In genomic region chr12:92416385-92416812, GRCh38 we compare ENCODE assay signal across 20 cellular contexts.
"Had no signal": no experiment of that assay in that cellular context is flagged by ENCODE, and none has a peak within 500 bp of the region (broad histone marks: within the 10 kb centered on the region; RNA-seq: fewer than 3 reads in every experiment).

No MANE protein-coding gene starts in this region.

- H3K27ac ChIP-seq: gastroesophageal sphincter, prostate gland, suprapubic skin, tibial nerve had no signal

- H3K4me3 ChIP-seq: gastroesophageal sphincter, lung, prostate gland, suprapubic skin, tibial nerve had no signal

- FAIRE-seq: bronchial epithelial cell had no signal

- ATAC-seq: activated T-cell treated with anti-CD3 and anti-CD28 coated beads, Interleukin-2, amount 50 U/mL, for 4 hours; gastroesophageal sphincter; naive thymus-derived CD4-positive, alpha-beta T cell; stimulated activated naive CD8-positive, alpha-beta T cell treated with anti-CD3 and anti-CD28 coated beads, Interleukin-15, amount 100 ng/mL, for 72 hours had no signal

- H3K27ac Mint-ChIP-seq: activated naive CD4-positive, alpha-beta T cell treated with anti-CD3 and anti-CD28 coated beads for 36 hours; activated naive CD8-positive, alpha-beta T cell treated with anti-CD3 and anti-CD28 coated beads, Interleukin-2, amount 10 ng/mL, durations not matched to agents 7 days and 5 days; endodermal cell; naive thymus-derived CD4-positive, alpha-beta T cell had no signal

- H3K9me3 Mint-ChIP-seq: activated naive CD4-positive, alpha-beta T cell treated with anti-CD3 and anti-CD28 coated beads for 36 hours; endodermal cell had no signal

- H3K27me3 Mint-ChIP-seq: activated naive CD8-positive, alpha-beta T cell treated with anti-CD3 and anti-CD28 coated beads, Interleukin-2, amount 10 ng/mL, durations not matched to agents 7 days and 5 days; naive thymus-derived CD4-positive, alpha-beta T cell; stimulated activated naive CD8-positive, alpha-beta T cell treated with anti-CD3 and anti-CD28 coated beads, Interleukin-15, amount 100 ng/mL, for 72 hours had no signal

- H3K36me3 ChIP-seq: gastroesophageal sphincter, prostate gland, suprapubic skin, tibial nerve had no signal

- H3K27me3 ChIP-seq: gastroesophageal sphincter, suprapubic skin, tibial nerve had no signal

- H3K4me3 Mint-ChIP-seq: activated naive CD4-positive, alpha-beta T cell treated with anti-CD3 and anti-CD28 coated beads for 36 hours; activated naive CD8-positive, alpha-beta T cell treated with anti-CD3 and anti-CD28 coated beads, Interleukin-2, amount 10 ng/mL, durations not matched to agents 7 days and 5 days; activated T-cell treated with anti-CD3 and anti-CD28 coated beads, Interleukin-2, amount 50 U/mL, for 4 hours; endodermal cell; naive thymus-derived CD4-positive, alpha-beta T cell; stimulated activated naive CD8-positive, alpha-beta T cell treated with anti-CD3 and anti-CD28 coated beads, Interleukin-15, amount 100 ng/mL, for 72 hours had no signal

- H3K9me3 ChIP-seq: gastroesophageal sphincter, prostate gland, suprapubic skin, tibial nerve had no signal

- H3K4me1 ChIP-seq: gastroesophageal sphincter, prostate gland had no signal

- DNase-seq: activated CD4-positive, alpha-beta T cell treated with anti-CD3 and anti-CD28 coated beads for 1 hour; activated CD4-positive, alpha-beta T cell treated with anti-CD3 and anti-CD28 coated beads, Interleukin-2, amount 50 U/mL, for 4 hours; activated CD8-positive, alpha-beta memory T cell treated with anti-CD3 and anti-CD28 coated beads, Interleukin-2, amount 50 U/mL, for 48 hours; activated naive CD4-positive, alpha-beta T cell treated with anti-CD3 and anti-CD28 coated beads for 36 hours; activated naive CD8-positive, alpha-beta T cell treated with anti-CD3 and anti-CD28 coated beads, Interleukin-2, amount 10 ng/mL, durations not matched to agents 7 days and 5 days; activated T-cell treated with anti-CD3 and anti-CD28 coated beads, Interleukin-2, amount 50 U/mL, for 4 hours; amygdala; cortex of kidney; endodermal cell; head of caudate nucleus; naive thymus-derived CD4-positive, alpha-beta T cell; stimulated activated CD4-positive, alpha-beta T cell treated with anti-CD3 and anti-CD28 coated beads, Interleukin-4, amount 100 ng/mL, for 4 hours; stimulated activated naive CD8-positive, alpha-beta T cell treated with anti-CD3 and anti-CD28 coated beads, Interleukin-15, amount 100 ng/mL, for 72 hours; T-helper 1 cell had no signal
